ENCODE assay signal across 18 cellular contexts in the genomic region with DNA sequence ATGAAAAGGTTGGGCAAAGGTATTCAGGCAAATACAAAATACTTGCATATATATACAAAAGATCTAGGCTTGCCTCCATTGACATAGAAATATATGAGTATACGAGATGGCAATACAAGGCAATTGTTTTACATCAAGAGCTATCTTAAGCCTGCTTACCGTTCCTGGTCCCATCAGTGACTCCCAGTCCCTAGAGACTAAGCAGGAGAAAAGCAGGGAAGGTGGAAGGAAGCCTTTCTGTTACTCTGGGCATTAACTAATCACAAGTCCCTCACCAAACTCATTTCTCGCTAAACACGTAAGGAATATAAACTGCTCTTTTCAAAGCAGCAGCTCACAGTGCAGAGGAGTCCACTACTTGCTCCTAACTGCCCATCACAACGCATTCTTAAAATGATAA.
DNase-seq lines count a peak whose midpoint lies in the region; ATAC-seq and TF ChIP-seq lines count a peak whose summit lies in the region.
"Had no signal": no experiment of that assay in that cellular context is flagged by ENCODE, and none has a peak within 500 bp of the region (broad histone marks: within the 10 kb centered on the region; RNA-seq: fewer than 3 reads in every experiment).

No MANE protein-coding gene starts in this region.

- H3K14ac ChIP-seq in neuronal stem cell (ENCODE audit: low read length), result no peak overlapping the region

- H3K27me3 Mint-ChIP-seq in stimulated activated memory B cell treated with anti-CD40 and anti-IgM and Interleukin-4, amounts not matched to agents 10 μg/mL and 1 μg/mL and 100 μg/mL, for 72 hours, result no peaks in the 10 kb centered on the region
- H3K27me3 Mint-ChIP-seq: B cell had no signal

- H3K27ac Mint-ChIP-seq in stimulated activated memory B cell treated with anti-CD40 and anti-IgM and Interleukin-4, amounts not matched to agents 10 μg/mL and 1 μg/mL and 100 μg/mL, for 72 hours, result no peak overlapping the region
- H3K27ac Mint-ChIP-seq: B cell; CD4-positive, alpha-beta T cell; GM23338; H9; HFFc6 had no signal

- H3K4me1 Mint-ChIP-seq in stimulated activated memory B cell treated with anti-CD40 and anti-IgM and Interleukin-4, amounts not matched to agents 10 μg/mL and 1 μg/mL and 100 μg/mL, for 72 hours, result peaks cover under 1% of the 10 kb centered on the region
- H3K4me1 Mint-ChIP-seq: B cell had no signal

- H3K9me3 ChIP-seq in cardiac muscle cell (ENCODE audit: low read depth) (no peaks in the 10 kb centered on the region), neuronal stem cell (replicated peaks in 1 of 2; ENCODE audit: control insufficient read depth in 2 of 2, insufficient read depth in 1 of 2, low read depth in 1 of 2, low read length in 2 of 2) (no peaks in the 10 kb centered on the region)

- H2AFZ ChIP-seq in neuronal stem cell (ENCODE audit: low read length), result peak overlapping the region; percentile 36
- H2AFZ ChIP-seq: GM23338 had no signal

- no peak overlapping the region for H2BK120ac ChIP-seq in neuronal stem cell (ENCODE audit: low read depth, low read length)

- no peak overlapping the region for H3K18ac ChIP-seq in neuronal stem cell (ENCODE audit: low read length)

- DNase-seq in cardiac muscle cell (ENCODE audit: low read depth in 1 of 2, low spot score in 1 of 2) (no peak), Right ventricle myocardium inferior (ENCODE audit: missing footprints) (no peak), dorsolateral prefrontal cortex (no peak), neuronal stem cell (ENCODE audit: low spot score) (no peak), inferior parietal cortex (ENCODE audit: extremely low spot score) (no peak), AG20443 (ENCODE audit: low spot score) (no peak)
- DNase-seq: ACHN; C1 segment of cervical spinal cord; Calu3; CD4-positive, alpha-beta T cell; DMS79; H9; HFFc6 had no signal

- no peak overlapping the region for H4K8ac ChIP-seq in neuronal stem cell (ENCODE audit: low read depth, low read length)

- TF ChIP-seq CTCF in cardiac muscle cell (IDR thresholded peaks at IDR 0.05; ENCODE audit: low read depth, low read length) (no peak), dorsolateral prefrontal cortex (IDR thresholded peaks at IDR 0.05 in 54 of 56, conservative IDR thresholded peaks at IDR 0.05 in 2 of 56; ENCODE audit: low read depth in 1 of 56, partially characterized antibody in 56 of 56) (no peak)

- H3K36me3 ChIP-seq in cardiac muscle cell (no peaks in the 10 kb centered on the region), neuronal stem cell (replicated peaks in 1 of 2; ENCODE audit: control insufficient read depth in 2 of 2, insufficient read depth in 2 of 2, low read length in 2 of 2) (no peaks in the 10 kb centered on the region)

- intact Hi-C loops in Right ventricle myocardium inferior (cut with DNase I) (no loop called here), dorsolateral prefrontal cortex (cut with DNase I) (no loop called here)

- H3K79me1 ChIP-seq in neuronal stem cell (ENCODE audit: low read depth, low read length), result no peaks in the 10 kb centered on the region

- no peak overlapping the region for H3K23ac ChIP-seq in neuronal stem cell (ENCODE audit: low read depth, low read length, poor library complexity)

- ATAC-seq in Right ventricle myocardium inferior, result no peak
- ATAC-seq in stimulated activated memory B cell treated with anti-CD40 and anti-IgM and Interleukin-4, amounts not matched to agents 10 μg/mL and 1 μg/mL and 100 μg/mL, for 72 hours, result no peak
- ATAC-seq: GM12878, GM23338, HepG2 had no signal

- no peak overlapping the region for H4K91ac ChIP-seq in neuronal stem cell (ENCODE audit: low read depth, low read length, poor library complexity)

- no CpG with 5 or more reads among the region's 5 CpGs for WGBS in neuronal stem cell (ENCODE audit: extremely low coverage in 2 of 2, insufficient read length in 2 of 2, insufficient replicate concordance in 1 of 2), 2 donors

- H3K27ac ChIP-seq in cardiac muscle cell (peak overlapping the region; percentile 54), dorsolateral prefrontal cortex (peak overlapping the region in 48 of 59 donors; percentile 4 to 91 (median 67)), neuronal stem cell (replicated peaks; ENCODE audit: low read length) (no peak overlapping the region)

- no peak overlapping the region for H3K4me2 ChIP-seq in neuronal stem cell (ENCODE audit: insufficient read depth, low read length, poor library complexity, severe bottlenecking)
- H3K4me2 ChIP-seq: GM23338 had no signal

- H3K27me3 ChIP-seq in cardiac muscle cell (no peaks in the 10 kb centered on the region), dorsolateral prefrontal cortex (no peaks in the 10 kb centered on the region), neuronal stem cell (ENCODE audit: control insufficient read depth in 3 of 3, insufficient read depth in 3 of 3, low read depth in 1 of 3, low read length in 3 of 3) (no peaks in the 10 kb centered on the region)

- no peak overlapping the region for H2BK12ac ChIP-seq in neuronal stem cell (ENCODE audit: low read length)

- no peak overlapping the region for H2BK5ac ChIP-seq in neuronal stem cell (ENCODE audit: low read length)

- no peak overlapping the region for H3K4ac ChIP-seq in neuronal stem cell (ENCODE audit: low read length)

- H3K9me3 Mint-ChIP-seq in stimulated activated memory B cell treated with anti-CD40 and anti-IgM and Interleukin-4, amounts not matched to agents 10 μg/mL and 1 μg/mL and 100 μg/mL, for 72 hours, result no peaks in the 10 kb centered on the region
- H3K9me3 Mint-ChIP-seq: CD4-positive, alpha-beta T cell; GM23338; H9; HFFc6 had no signal

- no peak overlapping the region for H3K9ac ChIP-seq in neuronal stem cell (ENCODE audit: low read depth, low read length, poor library complexity)

- H3K4me1 ChIP-seq in cardiac muscle cell (ENCODE audit: low read depth) (peaks cover 36% of the 10 kb centered on the region), neuronal stem cell (ENCODE audit: control insufficient read depth in 2 of 2, insufficient read depth in 1 of 2, low read depth in 1 of 2, low read length in 2 of 2) (peaks cover 0 to 2% of the 10 kb centered on the region in 2 donors)

- no peaks in the 10 kb centered on the region for H3K36me3 Mint-ChIP-seq in stimulated activated memory B cell treated with anti-CD40 and anti-IgM and Interleukin-4, amounts not matched to agents 10 μg/mL and 1 μg/mL and 100 μg/mL, for 72 hours

- no peak overlapping the region for H3K4me3 Mint-ChIP-seq in stimulated activated memory B cell treated with anti-CD40 and anti-IgM and Interleukin-4, amounts not matched to agents 10 μg/mL and 1 μg/mL and 100 μg/mL, for 72 hours
- H3K4me3 Mint-ChIP-seq: B cell; CD4-positive, alpha-beta T cell; GM23338; H9; HFFc6 had no signal

- no peak overlapping the region for H2AK5ac ChIP-seq in neuronal stem cell (ENCODE audit: low read depth, low read length)

- no peak overlapping the region for H3K4me3 ChIP-seq in cardiac muscle cell
- H3K4me3 ChIP-seq in dorsolateral prefrontal cortex, result peak overlapping the region in 1 of 59 donors; percentile 16
- H3K4me3 ChIP-seq in neuronal stem cell (ENCODE audit: low read length in 2 of 2), result no peak overlapping the region
- H3K4me3 ChIP-seq: GM12878, GM23338 had no signal

- H2BK15ac ChIP-seq in neuronal stem cell (ENCODE audit: low read length), result no peak overlapping the region
